In genomic region chr3:23294770-23295387, GRCh38 we compare ENCODE assay signal across 21 cellular contexts.
A peak's percentile ranks its signal among the peaks of the same experiment; 100 is the strongest.
DNase-seq lines count a peak whose midpoint lies in the region; ATAC-seq and TF ChIP-seq lines count a peak whose summit lies in the region.
"Had no signal": no experiment of that assay in that cellular context is flagged by ENCODE, and none has a peak within 500 bp of the region (broad histone marks: within the 10 kb centered on the region; RNA-seq: fewer than 3 reads in every experiment).

No MANE protein-coding gene starts in this region.

- H3K36me3 Mint-ChIP-seq in memory B cell, result peaks cover 12% of the 10 kb centered on the region

- H3K4me3 Mint-ChIP-seq in memory B cell, result peak overlapping the region; percentile 58
- H3K4me3 Mint-ChIP-seq: activated T-helper 17 cell treated with anti-CD3 and anti-CD28 coated beads, Interleukin-2, amount 50 U/mL, for 72 hours; GM23338; naive thymus-derived CD4-positive, alpha-beta T cell had no signal

- DNase-seq in GM20000 (ENCODE audit: low spot score), result peak; percentile 18
- DNase-seq in memory B cell (ENCODE audit: low spot score in 2 of 2), result no peak
- no peak for DNase-seq in stimulated activated CD4-positive, alpha-beta T cell treated with anti-CD3 and anti-CD28 coated beads, Interleukin-2, amount 100 ng/mL, for 24 hours
- DNase-seq in NCI-H510A (lab: John Stamatoyannopoulos, UW), result no peak
- no peak for DNase-seq in globus pallidus (ENCODE audit: low spot score)
- DNase-seq: activated CD4-positive, alpha-beta T cell treated with anti-CD3 and anti-CD28 coated beads for 1 hour; Calu3; foreskin melanocyte; KG1; kidney; mammary epithelial cell; naive thymus-derived CD4-positive, alpha-beta T cell; NCI-H1105; NCI-H2171; NCI-H69; posterior cingulate gyrus; stimulated activated CD4-positive, alpha-beta T cell treated with anti-CD3 and anti-CD28 coated beads, Interleukin-1b, Interleukin-23, amount 100 ng/mL, for 48 hours had no signal

- peak; percentile 64 for ATAC-seq in GM18519 (IDR thresholded peaks at IDR 0.05; ENCODE audit: low FRiP score, unreplicated experiment)
- peak; percentile 47 for ATAC-seq in HG03280 (IDR thresholded peaks at IDR 0.05; ENCODE audit: unreplicated experiment)
- ATAC-seq in memory B cell (ENCODE audit: low read depth), result no peak
- ATAC-seq: activated T-helper 17 cell treated with anti-CD3 and anti-CD28 coated beads, Interleukin-2, amount 50 U/mL, for 72 hours; GM23338; naive thymus-derived CD4-positive, alpha-beta T cell had no signal

- H3K27ac Mint-ChIP-seq in memory B cell, result no peak overlapping the region
- H3K27ac Mint-ChIP-seq: activated T-helper 17 cell treated with anti-CD3 and anti-CD28 coated beads, Interleukin-2, amount 50 U/mL, for 72 hours; GM23338; naive thymus-derived CD4-positive, alpha-beta T cell had no signal

- TF ChIP-seq CTCF in GM20000 (IDR thresholded peaks at IDR 0.05; ENCODE audit: extremely low read depth, missing control alignments), result no peak

- H3K9me3 Mint-ChIP-seq in memory B cell, result peaks cover 4% of the 10 kb centered on the region
- H3K9me3 Mint-ChIP-seq: activated T-helper 17 cell treated with anti-CD3 and anti-CD28 coated beads, Interleukin-2, amount 50 U/mL, for 72 hours had no signal

- H3K4me1 Mint-ChIP-seq in memory B cell, result peaks cover 16% of the 10 kb centered on the region
- H3K4me1 Mint-ChIP-seq: activated T-helper 17 cell treated with anti-CD3 and anti-CD28 coated beads, Interleukin-2, amount 50 U/mL, for 72 hours had no signal

- no peaks in the 10 kb centered on the region for H3K27me3 Mint-ChIP-seq in memory B cell
- H3K27me3 Mint-ChIP-seq: activated T-helper 17 cell treated with anti-CD3 and anti-CD28 coated beads, Interleukin-2, amount 50 U/mL, for 72 hours; naive thymus-derived CD4-positive, alpha-beta T cell had no signal
